In genomic region chr14:31953210-31953609, GRCh38 we compare ENCODE assay signal across 6 cellular contexts.
"Had no signal": no experiment of that assay in that cellular context is flagged by ENCODE, and none has a peak within 500 bp of the region (broad histone marks: within the 10 kb centered on the region; RNA-seq: fewer than 3 reads in every experiment).

No MANE protein-coding gene starts in this region.

- H3K36me3 ChIP-seq: HAP-1 had no signal

- H3K9ac ChIP-seq: GM23248 had no signal

- H3K4me3 ChIP-seq: GM23248, HAP-1 had no signal

- H2AFZ ChIP-seq: GM23248 had no signal

- H3K9me3 ChIP-seq: HAP-1 had no signal

- ATAC-seq: HCT116 had no signal

- DNase-seq: GM23248, GOT3, H7, KG1 had no signal

- H3K27ac ChIP-seq: GM23248 had no signal
